10 cellular contexts compared by ENCODE assay signal in the genomic region with DNA sequence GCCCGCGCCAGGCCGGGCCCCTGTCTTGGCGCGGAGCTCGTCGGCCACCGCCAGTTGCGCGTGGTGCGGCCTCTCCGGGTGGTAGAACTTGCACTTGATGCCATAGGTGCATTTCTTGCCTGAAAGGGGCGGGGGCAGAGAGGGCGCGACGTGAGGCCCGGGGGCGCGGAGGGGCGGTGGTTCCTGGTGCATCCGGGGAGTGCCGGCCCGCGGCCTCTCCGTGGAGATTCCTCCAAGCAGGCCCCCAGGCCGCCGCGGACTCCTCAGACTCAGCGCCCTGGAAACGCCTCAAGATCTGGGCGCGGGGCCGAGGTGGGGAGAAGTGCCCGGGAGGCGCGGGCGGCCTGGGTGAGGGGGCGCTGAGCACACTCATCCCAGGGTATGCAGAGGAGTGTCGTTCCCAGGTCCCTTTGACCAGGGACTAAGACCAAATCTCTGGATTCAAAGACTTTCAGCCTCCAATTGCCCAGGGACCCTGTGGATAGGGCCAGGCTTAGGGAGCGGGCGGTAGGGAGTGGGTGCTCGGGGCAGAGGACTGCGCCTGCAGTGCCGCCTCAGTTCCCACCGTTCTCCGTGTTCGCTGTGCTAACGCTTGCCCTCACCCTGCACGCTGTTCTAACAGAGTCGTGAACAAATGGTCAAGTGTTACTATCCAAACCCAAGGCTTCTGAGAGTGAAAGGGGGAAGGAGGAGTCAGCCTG. TPM values are rescaled to one million over a fixed set of nuclear protein-coding genes. Genes with fewer than 3 reads are reported as not detected.
A peak's percentile ranks its signal among the peaks of the same experiment; 100 is the strongest.
DNase-seq lines count a peak whose midpoint lies in the region; ATAC-seq and TF ChIP-seq lines count a peak whose summit lies in the region.
"Had no signal": no experiment of that assay in that cellular context is flagged by ENCODE, and none has a peak within 500 bp of the region (broad histone marks: within the 10 kb centered on the region; RNA-seq: fewer than 3 reads in every experiment).

No MANE protein-coding gene starts in this region.

- DNase-seq in activated CD4-positive, alpha-beta T cell treated with anti-CD3 and anti-CD28 coated beads, Interleukin-2, amount 10 ng/mL, durations not matched to agents 7 days and 5 days: peak; percentile 31
- DNase-seq in activated CD4-positive, alpha-beta T cell treated with anti-CD3 and anti-CD28 coated beads for 48 hours: no peak
- DNase-seq in endodermal cell: peak; percentile 79
- DNase-seq in mesothelial cell of epicardium (ENCODE audit: low spot score in 2 of 2, unreplicated experiment in 2 of 2): peak in 1 of 2 experiments; percentile 47
- DNase-seq in tibial artery: peak in 1 of 2 donors; percentile 71
- no peak for DNase-seq in H4 (ENCODE audit: low spot score)
- no peak for DNase-seq in NCI-H1092 (lab: John Stamatoyannopoulos, UW)

- H3K27me3 Mint-ChIP-seq in activated CD4-positive, alpha-beta T cell treated with anti-CD3 and anti-CD28 coated beads, Interleukin-2, amount 10 ng/mL, durations not matched to agents 7 days and 5 days: no peaks in the 10 kb centered on the region
- H3K27me3 Mint-ChIP-seq in endodermal cell (ENCODE audit: insufficient read depth): peaks cover 53% of the 10 kb centered on the region
- H3K27me3 Mint-ChIP-seq in mesothelial cell of epicardium (ENCODE audit: low read depth): peaks cover 31% of the 10 kb centered on the region
- H3K27me3 Mint-ChIP-seq: central memory CD8-positive, alpha-beta T cell; memory B cell had no signal

- no peak overlapping the region for H3K27ac ChIP-seq in endodermal cell (ENCODE audit: low read depth, low read length)
- H3K27ac ChIP-seq in tibial artery: no peak overlapping the region

- no peak overlapping the region for H3K4me3 Mint-ChIP-seq in activated CD4-positive, alpha-beta T cell treated with anti-CD3 and anti-CD28 coated beads, Interleukin-2, amount 10 ng/mL, durations not matched to agents 7 days and 5 days
- H3K4me3 Mint-ChIP-seq in endodermal cell: peak overlapping the region; percentile 52
- peak overlapping the region; percentile 37 for H3K4me3 Mint-ChIP-seq in mesothelial cell of epicardium
- H3K4me3 Mint-ChIP-seq: memory B cell had no signal

- H3K9me3 ChIP-seq in endodermal cell (ENCODE audit: control insufficient read depth, low read length) (no peaks in the 10 kb centered on the region), tibial artery (no peaks in the 10 kb centered on the region)

- TF ChIP-seq CTCF in endodermal cell (conservative IDR thresholded peaks at IDR 0.05) (no peak), mesothelial cell of epicardium (IDR thresholded peaks at IDR 0.05; ENCODE audit: unreplicated experiment) (no peak), tibial artery (IDR thresholded peaks at IDR 0.05) (no peak)

- no peak overlapping the region for H3K27ac Mint-ChIP-seq in activated CD4-positive, alpha-beta T cell treated with anti-CD3 and anti-CD28 coated beads, Interleukin-2, amount 10 ng/mL, durations not matched to agents 7 days and 5 days
- H3K27ac Mint-ChIP-seq in endodermal cell (no peak overlapping the region), mesothelial cell of epicardium (no peak overlapping the region)
- H3K27ac Mint-ChIP-seq: memory B cell had no signal

- POLR2A ChIA-PET in activated CD4-positive, alpha-beta T cell treated with anti-CD3 and anti-CD28 coated beads, Interleukin-2, amount 10 ng/mL, durations not matched to agents 7 days and 5 days (lab: Charles Lee): no interaction called here

- H3K36me3 ChIP-seq in endodermal cell (ENCODE audit: control insufficient read depth, insufficient read depth, low read length) (no peaks in the 10 kb centered on the region), tibial artery (no peaks in the 10 kb centered on the region)

- H3K9me3 Mint-ChIP-seq in activated CD4-positive, alpha-beta T cell treated with anti-CD3 and anti-CD28 coated beads, Interleukin-2, amount 10 ng/mL, durations not matched to agents 7 days and 5 days: no peaks in the 10 kb centered on the region
- H3K9me3 Mint-ChIP-seq in endodermal cell: no peaks in the 10 kb centered on the region
- no peaks in the 10 kb centered on the region for H3K9me3 Mint-ChIP-seq in mesothelial cell of epicardium
- H3K9me3 Mint-ChIP-seq: central memory CD8-positive, alpha-beta T cell; memory B cell had no signal

- ATAC-seq in GM21447 (IDR thresholded peaks at IDR 0.05; ENCODE audit: unreplicated experiment): no peak

- peaks cover 7% of the 10 kb centered on the region for H3K36me3 Mint-ChIP-seq in activated CD4-positive, alpha-beta T cell treated with anti-CD3 and anti-CD28 coated beads, Interleukin-2, amount 10 ng/mL, durations not matched to agents 7 days and 5 days (ENCODE audit: low read depth)
- H3K36me3 Mint-ChIP-seq in endodermal cell (ENCODE audit: low read depth) (no peaks in the 10 kb centered on the region), mesothelial cell of epicardium (no peaks in the 10 kb centered on the region)

- H3K9ac ChIP-seq in endodermal cell (ENCODE audit: extremely low read depth, low read length, poor library complexity, severe bottlenecking): no peak overlapping the region

- H3K4me1 Mint-ChIP-seq in activated CD4-positive, alpha-beta T cell treated with anti-CD3 and anti-CD28 coated beads, Interleukin-2, amount 10 ng/mL, durations not matched to agents 7 days and 5 days: peaks cover 3% of the 10 kb centered on the region
- peaks cover 4% of the 10 kb centered on the region for H3K4me1 Mint-ChIP-seq in endodermal cell
- H3K4me1 Mint-ChIP-seq in mesothelial cell of epicardium: peaks cover 19% of the 10 kb centered on the region
- H3K4me1 Mint-ChIP-seq: central memory CD8-positive, alpha-beta T cell had no signal

- intact Hi-C loops in tibial artery (cut with DNase I; ENCODE audit: low total_unique reads): no loop called here

- H3K4me1 ChIP-seq in endodermal cell (ENCODE audit: control insufficient read depth, insufficient read depth, low read length) (no peaks in the 10 kb centered on the region), tibial artery (peaks cover 6 to 56% (median 43%) of the 10 kb centered on the region in 4 donors)

- peak overlapping the region; percentile 35 for H3K4me3 ChIP-seq in endodermal cell (ENCODE audit: low read length)
- H3K4me3 ChIP-seq in tibial artery: peak overlapping the region; percentile 46 to 55

- CTCF ChIA-PET in activated CD4-positive, alpha-beta T cell treated with anti-CD3 and anti-CD28 coated beads, Interleukin-2, amount 10 ng/mL, durations not matched to agents 7 days and 5 days (lab: Charles Lee): interaction anchor here (0.5 to 1.6 kb wide), 4 partner anchors 20 to 95 kb away, joined by 3 to 7 read pairs (median 6); partner anchors contain the start of gene PPIL4

- H3K27me3 ChIP-seq in endodermal cell (ENCODE audit: control insufficient read depth, insufficient read depth, low read length, poor library complexity, severe bottlenecking): peaks cover 39% of the 10 kb centered on the region
- H3K27me3 ChIP-seq in tibial artery: peaks cover 0 to 43% of the 10 kb centered on the region in 2 donors

- WGBS in endodermal cell (ENCODE audit: insufficient coverage in 1 of 2, insufficient read length in 1 of 2), 2 experiments: 36 to 60% methylated on average over 24 to 50 of the region's 50 CpGs

RNA-seq across cellular contexts. Expression of gene ZC3H12D, which starts 33.3 kb away (rescaled TPM):
- total RNA-seq in activated CD4-positive, alpha-beta T cell treated with anti-CD3 and anti-CD28 coated beads, Interleukin-2, amount 10 ng/mL, durations not matched to agents 7 days and 5 days: 10 to 100 TPM; 10.7 to 16.5 TPM
- total RNA-seq in endodermal cell (under 1 TPM; 0.20 to 0.42 TPM), mesothelial cell of epicardium (0.44 to 0.72 TPM (median 0.47 TPM) in 3 replicates)
- 0.21 TPM for polyA plus RNA-seq in endodermal cell (2013, experiment 1 of 2)
- polyA plus RNA-seq in endodermal cell (2013, experiment 2 of 2): 0.25 TPM
- total RNA-seq in H4 (2014; rRNA removed; shearing (Covaris generic)): 0.10 and 0.17 TPM in 2 replicates

RNA-seq across cellular contexts. Expression of gene SUMO4, which starts 51.4 kb away (rescaled TPM):
- 10 to 100 TPM in 1 of 2 experiments, 1 to 10 TPM in 1; 7.9 to 10.2 TPM for total RNA-seq in activated CD4-positive, alpha-beta T cell treated with anti-CD3 and anti-CD28 coated beads, Interleukin-2, amount 10 ng/mL, durations not matched to agents 7 days and 5 days
- total RNA-seq in endodermal cell (1 to 10 TPM; 1.3 to 1.9 TPM), mesothelial cell of epicardium (3.4 to 4.2 TPM (median 3.9 TPM) in 3 replicates)
- 0.21 TPM for polyA plus RNA-seq in endodermal cell (2013, experiment 1 of 2)
- polyA plus RNA-seq in endodermal cell (2013, experiment 2 of 2): 0.54 TPM
- 0.29 TPM in 1 of 2 replicates, not detected in the other for total RNA-seq in H4 (2014; rRNA removed; shearing (Covaris generic))

Comparison
In these comparisons a context has a peak if more than half of its experiments do, and no peak if none do; other contexts are left out.
1. DNase-seq: peak in activated CD4-positive, alpha-beta T cell treated with anti-CD3 and anti-CD28 coated beads, Interleukin-2, amount 10 ng/mL, durations not matched to agents 7 days and 5 days (single experiment) and endodermal cell (single experiment); none in activated CD4-positive, alpha-beta T cell treated with anti-CD3 and anti-CD28 coated beads for 48 hours (single experiment), H4 (single experiment) and NCI-H1092 (single experiment).